In the genomic region with DNA sequence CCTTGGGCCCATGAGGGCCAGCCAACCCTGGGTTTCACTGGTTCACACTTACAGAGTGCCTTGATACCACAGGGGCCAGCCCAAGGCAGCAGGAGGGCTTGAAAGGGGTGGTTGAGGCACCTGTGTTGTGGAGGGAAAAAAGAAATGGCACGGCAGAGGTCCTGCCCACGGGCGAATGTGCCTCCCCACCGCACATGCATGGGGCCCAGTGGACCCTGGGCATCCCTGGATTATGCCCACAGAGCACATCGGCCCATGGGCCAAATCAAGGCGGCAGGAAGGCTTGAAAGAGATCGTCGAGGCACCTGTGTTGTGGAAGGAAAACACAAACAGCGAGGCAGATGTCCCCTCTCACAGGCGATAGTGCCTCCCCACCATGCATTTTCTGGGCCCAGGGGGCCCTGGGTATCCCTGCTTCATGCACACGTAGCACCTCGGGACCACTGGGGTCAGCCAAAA, we compare ENCODE assay signal across 13 cellular contexts.
DNase-seq lines count a peak whose midpoint lies in the region; ATAC-seq and TF ChIP-seq lines count a peak whose summit lies in the region.
"Had no signal": no experiment of that assay in that cellular context is flagged by ENCODE, and none has a peak within 500 bp of the region (broad histone marks: within the 10 kb centered on the region; RNA-seq: fewer than 3 reads in every experiment).

No MANE protein-coding gene starts in this region.

- no peak overlapping the region for H3K4me3 Mint-ChIP-seq in activated T-helper 2 cell treated with anti-CD3 and anti-CD28 coated beads, Interferon-gamma antibody, Interleukin-2, Interleukin-4, amounts not matched to agents 10 μg/mL and 5 μg/mL and 100 μg/mL, durations not matched to agents 14 hours and 24 hours and 36 hours (ENCODE audit: low read depth)

- H3K9me3 ChIP-seq in left lung (peaks cover 0 to 100% of the 10 kb centered on the region in 2 donors), tibial artery (peaks cover 0 to 61% (median 25%) of the 10 kb centered on the region in 3 donors)

- DNase-seq in activated naive CD4-positive, alpha-beta T cell treated with Interleukin-2 at 50 U/mL for 16 hours = peak; percentile 0
- no peak for DNase-seq in activated naive CD4-positive, alpha-beta T cell (lab: John Stamatoyannopoulos, UW)
- DNase-seq in activated T-helper 2 cell treated with anti-CD3 and anti-CD28 coated beads, Interferon-gamma antibody, Interleukin-2, Interleukin-4, amounts not matched to agents 10 μg/mL and 5 μg/mL and 100 μg/mL, durations not matched to agents 14 hours and 24 hours and 36 hours (ENCODE audit: low spot score) = peak; percentile 1
- DNase-seq in left lung (peak; percentile 5 to 22), tibial artery (peak; percentile 15 to 49), NCI-H526 treated with DMSO at 0.1 percent for 48 hours (lab: John Stamatoyannopoulos, UW) (no peak), DMS 273 (lab: John Stamatoyannopoulos, UW; ENCODE audit: unreplicated experiment) (no peak)
- DNase-seq: activated CD4-positive, CD25-positive, alpha-beta regulatory T cell; caudate nucleus; NCI-H1105 treated with DMSO at 0.1 percent for 48 hours; NCI-H446 treated with DMSO at 0.1 percent for 48 hours had no signal

- H3K27me3 Mint-ChIP-seq in activated T-helper 2 cell treated with anti-CD3 and anti-CD28 coated beads, Interferon-gamma antibody, Interleukin-2, Interleukin-4, amounts not matched to agents 10 μg/mL and 5 μg/mL and 100 μg/mL, durations not matched to agents 14 hours and 24 hours and 36 hours (ENCODE audit: low read depth) = no peaks in the 10 kb centered on the region

- H3K27me3 ChIP-seq in left lung = no peaks in the 10 kb centered on the region
- H3K27me3 ChIP-seq in tibial artery = peaks cover 0 to 3% of the 10 kb centered on the region in 2 donors
- H3K27me3 ChIP-seq: upper lobe of right lung had no signal

- ATAC-seq in left lung = no peak
- no peak for ATAC-seq in GM19328 (IDR thresholded peaks at IDR 0.05; ENCODE audit: unreplicated experiment)
- ATAC-seq: upper lobe of right lung had no signal

- H3K27ac Mint-ChIP-seq in activated T-helper 2 cell treated with anti-CD3 and anti-CD28 coated beads, Interferon-gamma antibody, Interleukin-2, Interleukin-4, amounts not matched to agents 10 μg/mL and 5 μg/mL and 100 μg/mL, durations not matched to agents 14 hours and 24 hours and 36 hours = no peak overlapping the region

- H3K4me1 ChIP-seq in left lung (no peaks in the 10 kb centered on the region), tibial artery (no peaks in the 10 kb centered on the region)
- H3K4me1 ChIP-seq: upper lobe of right lung had no signal

- peaks cover 45% of the 10 kb centered on the region for H3K9me3 Mint-ChIP-seq in activated T-helper 2 cell treated with anti-CD3 and anti-CD28 coated beads, Interferon-gamma antibody, Interleukin-2, Interleukin-4, amounts not matched to agents 10 μg/mL and 5 μg/mL and 100 μg/mL, durations not matched to agents 14 hours and 24 hours and 36 hours

- no peaks in the 10 kb centered on the region for H3K36me3 ChIP-seq in left lung
- no peaks in the 10 kb centered on the region for H3K36me3 ChIP-seq in tibial artery
- H3K36me3 ChIP-seq: upper lobe of right lung had no signal

- no peak overlapping the region for H3K4me3 ChIP-seq in left lung
- H3K4me3 ChIP-seq in tibial artery = no peak overlapping the region
- H3K4me3 ChIP-seq: upper lobe of right lung had no signal

- no peaks in the 10 kb centered on the region for H3K36me3 Mint-ChIP-seq in activated T-helper 2 cell treated with anti-CD3 and anti-CD28 coated beads, Interferon-gamma antibody, Interleukin-2, Interleukin-4, amounts not matched to agents 10 μg/mL and 5 μg/mL and 100 μg/mL, durations not matched to agents 14 hours and 24 hours and 36 hours (ENCODE audit: low read depth)

- TF ChIP-seq CTCF in left lung (IDR thresholded peaks at IDR 0.05) = no peak
- TF ChIP-seq CTCF in tibial artery (IDR thresholded peaks at IDR 0.05) = no peak

- intact Hi-C loops in activated T-helper 2 cell treated with anti-CD3 and anti-CD28 coated beads, Interferon-gamma antibody, Interleukin-2, Interleukin-4, amounts not matched to agents 10 μg/mL and 5 μg/mL and 100 μg/mL, durations not matched to agents 14 hours and 24 hours and 36 hours (cut with micrococcal nuclease) = no loop called here
- intact Hi-C loops in left lung (cut with DNase I) = no loop called here
- intact Hi-C loops in tibial artery (cut with DNase I; ENCODE audit: low total_unique reads) = no loop called here

- H3K27ac ChIP-seq in left lung = no peak overlapping the region
- no peak overlapping the region for H3K27ac ChIP-seq in tibial artery
- H3K27ac ChIP-seq: upper lobe of right lung had no signal

- H3K4me1 Mint-ChIP-seq in activated T-helper 2 cell treated with anti-CD3 and anti-CD28 coated beads, Interferon-gamma antibody, Interleukin-2, Interleukin-4, amounts not matched to agents 10 μg/mL and 5 μg/mL and 100 μg/mL, durations not matched to agents 14 hours and 24 hours and 36 hours (ENCODE audit: low read depth) = no peaks in the 10 kb centered on the region

Comparison
In these comparisons a context has a peak if more than half of its experiments do, and no peak if none do; other contexts are left out.
1. DNase-seq: peak in activated naive CD4-positive, alpha-beta T cell treated with Interleukin-2 at 50 U/mL for 16 hours (single experiment), activated T-helper 2 cell treated with anti-CD3 and anti-CD28 coated beads, Interferon-gamma antibody, Interleukin-2, Interleukin-4, amounts not matched to agents 10 μg/mL and 5 μg/mL and 100 μg/mL, durations not matched to agents 14 hours and 24 hours and 36 hours (single experiment), left lung (2 of 2) and tibial artery (2 of 2); none in activated naive CD4-positive, alpha-beta T cell (0 of 4), NCI-H526 treated with DMSO at 0.1 percent for 48 hours (single experiment) and DMS 273 (single experiment).